ENCODE assay signal across 29 cellular contexts in genomic region chr11:70880416-70880815, GRCh38.
"Had no signal": no experiment of that assay in that cellular context is flagged by ENCODE, and none has a peak within 500 bp of the region (broad histone marks: within the 10 kb centered on the region; RNA-seq: fewer than 3 reads in every experiment).

No MANE protein-coding gene starts in this region.

- H3K27ac Mint-ChIP-seq: dendritic cell treated with granulocyte-macrophage colony-stimulating factor and Interleukin-4, amounts not matched to agents 40 ng/mL and 50 ng/mL, for 4 days; effector memory CD8-positive, alpha-beta T cell; endodermal cell had no signal

- H3K4me3 ChIP-seq: colonic mucosa, coronary artery, dorsolateral prefrontal cortex, esophagus muscularis mucosa, esophagus squamous epithelium, gastrocnemius medialis, gastroesophageal sphincter, heart left ventricle, heart right ventricle had no signal

- H3K4me3 Mint-ChIP-seq: dendritic cell treated with granulocyte-macrophage colony-stimulating factor and Interleukin-4, amounts not matched to agents 40 ng/mL and 50 ng/mL, for 4 days; effector memory CD8-positive, alpha-beta T cell; endodermal cell had no signal

- H3K9me3 ChIP-seq: colonic mucosa, esophagus muscularis mucosa, esophagus squamous epithelium, gastrocnemius medialis, gastroesophageal sphincter, heart left ventricle, heart right ventricle had no signal

- H3K27ac ChIP-seq: colonic mucosa, coronary artery, dorsolateral prefrontal cortex, epithelial cell of prostate, esophagus muscularis mucosa, esophagus squamous epithelium, foreskin keratinocyte, gastrocnemius medialis, gastroesophageal sphincter, heart left ventricle, heart right ventricle had no signal

- H3K4me1 Mint-ChIP-seq: endodermal cell had no signal

- ATAC-seq: effector memory CD8-positive, alpha-beta T cell; esophagus mucosa; foreskin keratinocyte; gastrocnemius medialis; gastroesophageal sphincter; heart left ventricle; heart right ventricle had no signal

- H3K27me3 ChIP-seq: colonic mucosa, esophagus muscularis mucosa, esophagus squamous epithelium, foreskin keratinocyte, gastroesophageal sphincter had no signal

- DNase-seq: colonic mucosa; cortex of kidney; dermis blood vessel endothelial cell; dorsolateral prefrontal cortex; effector CD4-positive, alpha-beta T cell; effector CD8-positive, alpha-beta T cell; effector memory CD4-positive, alpha-beta T cell; effector memory CD8-positive, alpha-beta T cell; endodermal cell; erythroblast; esophagus squamous epithelium; foreskin fibroblast; foreskin keratinocyte; foreskin melanocyte; gastrocnemius medialis; glutamatergic neuron; head of caudate nucleus; heart left ventricle; heart right ventricle had no signal

- H3K36me3 ChIP-seq: colonic mucosa, esophagus muscularis mucosa, esophagus squamous epithelium, gastrocnemius medialis, gastroesophageal sphincter, heart left ventricle, heart right ventricle had no signal

- H3K4me1 ChIP-seq: colonic mucosa, esophagus muscularis mucosa, foreskin keratinocyte, gastrocnemius medialis, gastroesophageal sphincter, heart right ventricle had no signal

- H3K9me3 Mint-ChIP-seq: dendritic cell treated with granulocyte-macrophage colony-stimulating factor and Interleukin-4, amounts not matched to agents 40 ng/mL and 50 ng/mL, for 4 days; effector memory CD8-positive, alpha-beta T cell; endodermal cell had no signal

- FAIRE-seq: colon, endometrium, endothelial cell of umbilical vein, frontal cortex had no signal
